In the genomic region with DNA sequence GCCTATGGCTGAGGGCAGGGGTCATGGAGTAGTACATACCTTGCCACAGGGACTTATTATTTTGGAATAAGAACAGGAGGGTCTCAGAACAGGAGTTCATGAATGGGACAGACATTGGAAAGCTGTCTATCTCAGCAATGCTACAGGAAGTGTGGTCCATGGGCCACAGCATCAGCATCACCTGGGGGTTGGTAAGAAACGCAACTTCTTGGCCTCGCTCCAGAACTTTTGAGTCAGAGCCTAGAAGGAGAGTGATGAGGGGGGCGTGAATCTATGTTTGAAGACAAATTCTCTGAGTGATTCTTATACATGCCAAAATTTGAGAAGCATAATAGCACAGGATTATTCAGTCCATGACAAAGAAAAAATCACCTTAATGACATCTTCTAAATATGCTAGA, we compare ENCODE assay signal across 14 cellular contexts.
"Had no signal": no experiment of that assay in that cellular context is flagged by ENCODE, and none has a peak within 500 bp of the region (broad histone marks: within the 10 kb centered on the region; RNA-seq: fewer than 3 reads in every experiment).

No MANE protein-coding gene starts in this region.

- H3K4me1 ChIP-seq: gastroesophageal sphincter, neural progenitor cell had no signal

- FAIRE-seq: kidney had no signal

- H3K4me3 ChIP-seq: coronary artery, gastroesophageal sphincter, neural progenitor cell, ovary, transverse colon had no signal

- DNase-seq: activated gamma-delta T cell treated with Interleukin-2 at 50 U/mL for 16 hours; activated T-cell treated with anti-CD3 and anti-CD28 coated beads, Interleukin-2, amount 50 U/mL, for 24 hours; central memory CD4-positive, alpha-beta T cell; effector CD4-positive, alpha-beta T cell; kidney; left ventricle myocardium superior; ovary; stimulated activated CD4-positive, alpha-beta T cell treated with anti-CD3 and anti-CD28 coated beads, Interleukin-4, amount 100 ng/mL, for 4 hours; T-cell; T1000; transverse colon had no signal

- H3K4me1 Mint-ChIP-seq: neural progenitor cell had no signal

- H3K27ac ChIP-seq: coronary artery, gastroesophageal sphincter, neural progenitor cell, ovary had no signal

- H3K9ac ChIP-seq: neural progenitor cell had no signal

- H3K36me3 ChIP-seq: gastroesophageal sphincter, neural progenitor cell, ovary, transverse colon had no signal

- H3K4me2 ChIP-seq: neural progenitor cell had no signal

- H3K27me3 ChIP-seq: gastroesophageal sphincter, neural progenitor cell, ovary, transverse colon had no signal

- H3K4me3 Mint-ChIP-seq: activated T-cell treated with anti-CD3 and anti-CD28 coated beads, Interleukin-2, amount 50 U/mL, for 24 hours; neural progenitor cell; T-cell had no signal

- H2AFZ ChIP-seq: neural progenitor cell had no signal

- H3K27me3 Mint-ChIP-seq: activated T-cell treated with anti-CD3 and anti-CD28 coated beads, Interleukin-2, amount 50 U/mL, for 24 hours had no signal

- H3K27ac Mint-ChIP-seq: activated T-cell treated with anti-CD3 and anti-CD28 coated beads, Interleukin-2, amount 50 U/mL, for 24 hours; neural progenitor cell; T-cell had no signal

- H3K36me3 Mint-ChIP-seq: neural progenitor cell, T-cell had no signal
